Comparison of ENCODE assay signal across 25 cellular contexts in the genomic region with DNA sequence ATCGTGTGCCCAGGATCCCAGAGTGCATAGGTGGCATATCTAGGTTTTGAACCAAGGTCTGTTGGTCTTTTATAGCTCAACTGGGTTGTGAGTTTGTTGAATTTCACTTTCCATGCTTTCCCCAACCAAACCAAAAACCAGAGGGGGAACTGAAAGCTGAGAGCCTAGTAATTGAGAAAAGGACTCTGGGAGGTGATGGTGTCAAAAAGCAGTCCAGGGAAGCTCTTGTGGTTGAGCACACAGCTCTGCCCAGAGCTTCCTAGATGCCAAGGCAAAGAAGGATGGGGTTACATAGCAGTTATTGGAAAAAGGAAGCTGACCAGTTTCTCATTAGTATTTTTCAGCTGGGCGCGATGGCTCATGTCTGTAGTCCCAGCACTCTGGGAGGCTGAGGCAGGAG. TPM values are rescaled to one million over a fixed set of nuclear protein-coding genes. Genes with fewer than 3 reads are reported as not detected.
DNase-seq lines count a peak whose midpoint lies in the region; ATAC-seq and TF ChIP-seq lines count a peak whose summit lies in the region.
"Had no signal": no experiment of that assay in that cellular context is flagged by ENCODE, and none has a peak within 500 bp of the region (broad histone marks: within the 10 kb centered on the region; RNA-seq: fewer than 3 reads in every experiment).

No MANE protein-coding gene starts in this region.

- H3K36me3 Mint-ChIP-seq in activated CD4-positive, alpha-beta T cell treated with anti-CD3 and anti-CD28 coated beads, Interleukin-2, amount 10 ng/mL, durations not matched to agents 24 days and 14 days (ENCODE audit: low read depth) = peaks cover 13% of the 10 kb centered on the region
- H3K36me3 Mint-ChIP-seq in neural progenitor cell = peaks cover 37% of the 10 kb centered on the region
- no peaks in the 10 kb centered on the region for H3K36me3 Mint-ChIP-seq in activated CD4-positive, alpha-beta memory T cell treated with anti-CD3 and anti-CD28 coated beads, Interleukin-2, amount 10 ng/mL, durations not matched to agents 7 days and 5 days (ENCODE audit: low read depth)

- no peaks in the 10 kb centered on the region for H3F3A ChIP-seq in neural progenitor cell (ENCODE audit: low read depth)

- no peak for ATAC-seq in GM18858 (IDR thresholded peaks at IDR 0.05; ENCODE audit: unreplicated experiment)
- ATAC-seq: activated CD4-positive, CD25-positive, alpha-beta regulatory T cell treated with anti-CD3 and anti-CD28 coated beads, Interleukin-2, amount 50 U/mL, for 24 hours; gastroesophageal sphincter; K562; Panc1; stimulated activated naive CD8-positive, alpha-beta T cell treated with anti-CD3 and anti-CD28 coated beads, Interleukin-15, amount 100 ng/mL, for 72 hours had no signal

- H3K36me3 ChIP-seq in liver (ENCODE audit: control insufficient read depth in 4 of 4, insufficient read depth in 3 of 4, low read depth in 1 of 4, low read length in 3 of 4) (peaks cover 2 to 23% (median 14%) of the 10 kb centered on the region in 4 donors), thyroid gland (no peaks in the 10 kb centered on the region), neural progenitor cell (no peaks in the 10 kb centered on the region)

- H3K4me1 ChIP-seq in liver (ENCODE audit: control insufficient read depth in 4 of 4, insufficient read depth in 4 of 4, low read length in 3 of 4) (peaks cover 13 to 64% (median 25%) of the 10 kb centered on the region in 4 donors), thyroid gland (peaks cover 66 to 78% of the 10 kb centered on the region in 2 donors), neural progenitor cell (no peaks in the 10 kb centered on the region)
- H3K4me1 ChIP-seq: SJCRH30 had no signal

- WGBS in liver = 91% methylated on average over 3 of the region's 3 CpGs
- WGBS in thyroid gland, 2 donors = 92 to 98% methylated on average over 3 of the region's 3 CpGs

- H3K27me3 ChIP-seq in liver (ENCODE audit: control insufficient read depth in 4 of 4, insufficient read depth in 4 of 4, low read length in 3 of 4) = no peaks in the 10 kb centered on the region
- H3K27me3 ChIP-seq in thyroid gland = no peaks in the 10 kb centered on the region
- no peaks in the 10 kb centered on the region for H3K27me3 ChIP-seq in neural progenitor cell
- H3K27me3 ChIP-seq: gastroesophageal sphincter, hepatocyte, SJCRH30, tibial artery had no signal

- no peaks in the 10 kb centered on the region for H3K9me3 Mint-ChIP-seq in activated CD4-positive, alpha-beta T cell treated with anti-CD3 and anti-CD28 coated beads, Interleukin-2, amount 10 ng/mL, durations not matched to agents 24 days and 14 days
- H3K9me3 Mint-ChIP-seq in neural progenitor cell = no peaks in the 10 kb centered on the region
- H3K9me3 Mint-ChIP-seq in activated CD4-positive, alpha-beta memory T cell treated with anti-CD3 and anti-CD28 coated beads, Interleukin-2, amount 10 ng/mL, durations not matched to agents 7 days and 5 days = no peaks in the 10 kb centered on the region
- H3K9me3 Mint-ChIP-seq: CD8-positive, alpha-beta memory T cell; stimulated activated naive CD8-positive, alpha-beta T cell treated with anti-CD3 and anti-CD28 coated beads, Interleukin-15, amount 100 ng/mL, for 72 hours had no signal

- H3K4me2 ChIP-seq in neural progenitor cell = no peak overlapping the region
- H3K4me2 ChIP-seq: hepatocyte had no signal

- peaks cover 32% of the 10 kb centered on the region for H4K20me1 ChIP-seq in neural progenitor cell (ENCODE audit: low read depth)

- POLR2A ChIA-PET in activated CD4-positive, alpha-beta memory T cell treated with anti-CD3 and anti-CD28 coated beads, Interleukin-2, amount 10 ng/mL, durations not matched to agents 7 days and 5 days (lab: Charles Lee) = interaction anchor here (1.5 kb wide), 1 partner anchor 11 kb away, joined by 5 read pairs; no protein-coding TSS in a partner anchor

- DNase-seq in activated CD4-positive, alpha-beta T cell treated with anti-CD3 and anti-CD28 coated beads, Interleukin-2, amount 10 ng/mL, durations not matched to agents 24 days and 14 days = no peak
- DNase-seq in activated CD4-positive, alpha-beta T cell treated with anti-CD3 and anti-CD28 coated beads, Interleukin-2, amount 50 U/mL, for 1 hour = no peak
- DNase-seq in NOMO-1 treated with DMSO at 0.1 percent for 48 hours (lab: John Stamatoyannopoulos, UW; ENCODE audit: unreplicated experiment) (peak; percentile 95), thyroid gland (no peak), neural progenitor cell (ENCODE audit: low spot score) (no peak)
- DNase-seq in activated CD4-positive, alpha-beta memory T cell treated with anti-CD3 and anti-CD28 coated beads, Interleukin-2, amount 10 ng/mL, durations not matched to agents 7 days and 5 days = no peak
- DNase-seq: activated effector memory CD4-positive, alpha-beta T cell treated with anti-CD3 and anti-CD28 coated beads, Interleukin-2, amount 50 U/mL, for 16 hours; activated T-cell treated with anti-CD3 and anti-CD28 coated beads for 4 hours; caudate nucleus; CD8-positive, alpha-beta memory T cell; NCI-H1417 treated with DMSO at 0.1 percent for 48 hours; NCI-H2081 treated with DMSO at 0.1 percent for 48 hours; NCI-H446 treated with DMSO at 0.1 percent for 48 hours; occipital lobe; SJCRH30; stimulated activated naive CD8-positive, alpha-beta T cell treated with anti-CD3 and anti-CD28 coated beads, Interleukin-15, amount 100 ng/mL, for 72 hours; tibial artery had no signal

- TF ChIP-seq RAD21 in liver (IDR thresholded peaks at IDR 0.05) = no peak

- no peak overlapping the region for H3K4me3 Mint-ChIP-seq in activated CD4-positive, alpha-beta T cell treated with anti-CD3 and anti-CD28 coated beads, Interleukin-2, amount 10 ng/mL, durations not matched to agents 24 days and 14 days
- H3K4me3 Mint-ChIP-seq in neural progenitor cell = no peak overlapping the region
- no peak overlapping the region for H3K4me3 Mint-ChIP-seq in activated CD4-positive, alpha-beta memory T cell treated with anti-CD3 and anti-CD28 coated beads, Interleukin-2, amount 10 ng/mL, durations not matched to agents 7 days and 5 days
- H3K4me3 Mint-ChIP-seq: stimulated activated naive CD8-positive, alpha-beta T cell treated with anti-CD3 and anti-CD28 coated beads, Interleukin-15, amount 100 ng/mL, for 72 hours had no signal

- H3K4me3 ChIP-seq in liver (ENCODE audit: low read depth in 1 of 3, low read length in 3 of 3) = no peak overlapping the region
- H3K4me3 ChIP-seq in thyroid gland (replicated peaks in 1 of 3) = no peak overlapping the region
- no peak overlapping the region for H3K4me3 ChIP-seq in neural progenitor cell
- H3K4me3 ChIP-seq: gastroesophageal sphincter, hepatocyte, K562, SJCRH30, skin epidermis, tibial artery had no signal

- H3K9ac ChIP-seq in liver (ENCODE audit: low read depth in 1 of 2, low read length in 2 of 2) = peak overlapping the region; percentile 31 to 61
- no peak overlapping the region for H3K9ac ChIP-seq in neural progenitor cell

- intact Hi-C loops in activated CD4-positive, alpha-beta T cell treated with anti-CD3 and anti-CD28 coated beads, Interleukin-2, amount 10 ng/mL, durations not matched to agents 24 days and 14 days (cut with micrococcal nuclease) = no loop called here
- intact Hi-C loops in thyroid gland (cut with DNase I) = no loop called here

- no peak overlapping the region for H2AFZ ChIP-seq in neural progenitor cell (replicated peaks)
- H2AFZ ChIP-seq: hepatocyte had no signal

- TF ChIP-seq CTCF in liver (IDR thresholded peaks at IDR 0.05; ENCODE audit: low read depth, low read length, missing input control) (no peak), thyroid gland (IDR thresholded peaks at IDR 0.05) (no peak), neural progenitor cell (IDR thresholded peaks at IDR 0.05) (no peak)

- H3K9me3 ChIP-seq in liver (ENCODE audit: control insufficient read depth in 4 of 4, low read length in 3 of 4) (no peaks in the 10 kb centered on the region), thyroid gland (no peaks in the 10 kb centered on the region), neural progenitor cell (ENCODE audit: low read depth) (no peaks in the 10 kb centered on the region)
- H3K9me3 ChIP-seq: gastroesophageal sphincter, tibial artery had no signal

- CTCF ChIA-PET in activated CD4-positive, alpha-beta memory T cell treated with anti-CD3 and anti-CD28 coated beads, Interleukin-2, amount 10 ng/mL, durations not matched to agents 7 days and 5 days (lab: Charles Lee) = interaction anchor here (0.6 kb wide), 1 partner anchor 36 kb away, joined by 3 read pairs; no protein-coding TSS in a partner anchor

- H3K27ac ChIP-seq in liver (ENCODE audit: low read depth in 1 of 2, low read length in 2 of 2) (peak overlapping the region; percentile 99 to 100), thyroid gland (peak overlapping the region; percentile 83 to 98 (median 94)), neural progenitor cell (no peak overlapping the region)
- H3K27ac ChIP-seq: gastroesophageal sphincter, hepatocyte, SJCRH30, skin epidermis, tibial artery had no signal

- peaks cover 21% of the 10 kb centered on the region for H3K4me1 Mint-ChIP-seq in activated CD4-positive, alpha-beta T cell treated with anti-CD3 and anti-CD28 coated beads, Interleukin-2, amount 10 ng/mL, durations not matched to agents 24 days and 14 days
- peaks cover 5% of the 10 kb centered on the region for H3K4me1 Mint-ChIP-seq in neural progenitor cell
- H3K4me1 Mint-ChIP-seq in activated CD4-positive, alpha-beta memory T cell treated with anti-CD3 and anti-CD28 coated beads, Interleukin-2, amount 10 ng/mL, durations not matched to agents 7 days and 5 days = peaks cover 4% of the 10 kb centered on the region

- peak overlapping the region; percentile 2 for H3K27ac Mint-ChIP-seq in activated CD4-positive, alpha-beta T cell treated with anti-CD3 and anti-CD28 coated beads, Interleukin-2, amount 10 ng/mL, durations not matched to agents 24 days and 14 days
- no peak overlapping the region for H3K27ac Mint-ChIP-seq in neural progenitor cell
- H3K27ac Mint-ChIP-seq in activated CD4-positive, alpha-beta memory T cell treated with anti-CD3 and anti-CD28 coated beads, Interleukin-2, amount 10 ng/mL, durations not matched to agents 7 days and 5 days = no peak overlapping the region
- H3K27ac Mint-ChIP-seq: CD8-positive, alpha-beta memory T cell; stimulated activated naive CD8-positive, alpha-beta T cell treated with anti-CD3 and anti-CD28 coated beads, Interleukin-15, amount 100 ng/mL, for 72 hours had no signal

- H3K27me3 Mint-ChIP-seq in activated CD4-positive, alpha-beta T cell treated with anti-CD3 and anti-CD28 coated beads, Interleukin-2, amount 10 ng/mL, durations not matched to agents 24 days and 14 days = no peaks in the 10 kb centered on the region
- H3K27me3 Mint-ChIP-seq in neural progenitor cell (ENCODE audit: insufficient read depth, low read depth) = peaks cover 12% of the 10 kb centered on the region
- no peaks in the 10 kb centered on the region for H3K27me3 Mint-ChIP-seq in activated CD4-positive, alpha-beta memory T cell treated with anti-CD3 and anti-CD28 coated beads, Interleukin-2, amount 10 ng/mL, durations not matched to agents 7 days and 5 days
- H3K27me3 Mint-ChIP-seq: stimulated activated naive CD8-positive, alpha-beta T cell treated with anti-CD3 and anti-CD28 coated beads, Interleukin-15, amount 100 ng/mL, for 72 hours had no signal

- H3K79me2 ChIP-seq in neural progenitor cell (ENCODE audit: low read depth) = peaks cover 80% of the 10 kb centered on the region

- TF ChIP-seq POLR2A in thyroid gland (IDR thresholded peaks at IDR 0.05) = no peak

RNA-seq across cellular contexts. Expression of a gene that starts 9.9 kb away (rescaled TPM):
- total RNA-seq in activated CD4-positive, alpha-beta T cell treated with anti-CD3 and anti-CD28 coated beads, Interleukin-2, amount 10 ng/mL, durations not matched to agents 24 days and 14 days = 69.4 and 75.0 TPM in 2 replicates
- 100 to 1,000 TPM; 116 to 571 TPM for total RNA-seq in liver
- 100 to 1,000 TPM; 377 to 973 TPM for polyA plus RNA-seq in liver
- 100 to 1,000 TPM; 141 to 341 (median 285) TPM for total RNA-seq in thyroid gland
- total RNA-seq in neural progenitor cell (ENCODE audit: low replicate concordance) = 38.6 and 61.0 TPM in 2 replicates
- 10 to 100 TPM; 34.0 to 45.3 TPM for total RNA-seq in activated CD4-positive, alpha-beta memory T cell treated with anti-CD3 and anti-CD28 coated beads, Interleukin-2, amount 10 ng/mL, durations not matched to agents 7 days and 5 days

RNA-seq across cellular contexts. Expression of a gene that starts 46.0 kb away (rescaled TPM):
- total RNA-seq in activated CD4-positive, alpha-beta T cell treated with anti-CD3 and anti-CD28 coated beads, Interleukin-2, amount 10 ng/mL, durations not matched to agents 24 days and 14 days = 48.4 and 49.2 TPM in 2 replicates
- 10 to 100 TPM; 13.6 to 18.8 TPM for total RNA-seq in liver
- 10 to 100 TPM; 55.7 to 65.0 TPM for polyA plus RNA-seq in liver
- total RNA-seq in thyroid gland = 100 to 1,000 TPM in 3 of 4 donors, 10 to 100 TPM in 1; 68.9 to 170 (median 129) TPM
- total RNA-seq in neural progenitor cell (ENCODE audit: low replicate concordance) = 15.4 and 52.7 TPM in 2 replicates
- total RNA-seq in activated CD4-positive, alpha-beta memory T cell treated with anti-CD3 and anti-CD28 coated beads, Interleukin-2, amount 10 ng/mL, durations not matched to agents 7 days and 5 days = 10 to 100 TPM; 47.7 to 51.7 TPM
